Comparison of ENCODE assay signal across 8 cellular contexts in genomic region chr6:99151634-99152344, GRCh38.
DNase-seq lines count a peak whose midpoint lies in the region; ATAC-seq and TF ChIP-seq lines count a peak whose summit lies in the region.

No MANE protein-coding gene starts in this region.

- DNase-seq in NCI-H1694 (lab: John Stamatoyannopoulos, UW) (peak; percentile 1), NCI-H1694 treated with DMSO at 0.1 percent for 48 hours (lab: John Stamatoyannopoulos, UW) (no peak), RKO (ENCODE audit: low spot score) (peak; percentile 53), chondrocyte (ENCODE audit: low spot score) (no peak), neural progenitor cell (ENCODE audit: low spot score) (peak; percentile 73), sciatic nerve (ENCODE audit: low spot score) (no peak)

- H3F3A ChIP-seq in neural progenitor cell (ENCODE audit: low read depth) = no peaks in the 10 kb centered on the region

- TF ChIP-seq CTCF in chondrocyte (IDR thresholded peaks at IDR 0.05) = peak; percentile 80
- peak; percentile 88 for TF ChIP-seq CTCF in neural progenitor cell (IDR thresholded peaks at IDR 0.05)

- H3K4me1 Mint-ChIP-seq in chondrocyte (ENCODE audit: low read depth) = no peaks in the 10 kb centered on the region
- H3K4me1 Mint-ChIP-seq in neural progenitor cell = peaks cover 13% of the 10 kb centered on the region

- intact Hi-C loops in sciatic nerve (cut with DNase I) = no loop called here

- no peak overlapping the region for H3K4me3 ChIP-seq in neural progenitor cell

- no peaks in the 10 kb centered on the region for H3K9me3 Mint-ChIP-seq in chondrocyte (ENCODE audit: low read depth)
- no peaks in the 10 kb centered on the region for H3K9me3 Mint-ChIP-seq in neural progenitor cell

- H3K4me1 ChIP-seq in neural progenitor cell = peaks cover 19% of the 10 kb centered on the region

- H3K27me3 ChIP-seq in neural progenitor cell = no peaks in the 10 kb centered on the region

- peak; percentile 96 for ATAC-seq in GM19438 (IDR thresholded peaks at IDR 0.05; ENCODE audit: low read depth, unreplicated experiment)
- ATAC-seq in HG03342 (IDR thresholded peaks at IDR 0.05; ENCODE audit: unreplicated experiment) = peak; percentile 99
- ATAC-seq in sciatic nerve = no peak

- H3K27ac ChIP-seq in neural progenitor cell = no peak overlapping the region

- H3K79me2 ChIP-seq in neural progenitor cell (ENCODE audit: low read depth) = no peaks in the 10 kb centered on the region

- no peaks in the 10 kb centered on the region for H3K36me3 ChIP-seq in neural progenitor cell

- H4K20me1 ChIP-seq in neural progenitor cell (ENCODE audit: low read depth) = no peaks in the 10 kb centered on the region

- H3K4me2 ChIP-seq in neural progenitor cell = no peak overlapping the region

- H2AFZ ChIP-seq in neural progenitor cell (replicated peaks) = no peak overlapping the region

- H3K27me3 Mint-ChIP-seq in chondrocyte (ENCODE audit: low read depth) = peaks cover 7% of the 10 kb centered on the region
- peaks cover 5% of the 10 kb centered on the region for H3K27me3 Mint-ChIP-seq in neural progenitor cell (ENCODE audit: insufficient read depth, low read depth)

- H3K9ac ChIP-seq in neural progenitor cell = no peak overlapping the region

- H3K27ac Mint-ChIP-seq in chondrocyte (ENCODE audit: unreplicated experiment) = no peak overlapping the region
- H3K27ac Mint-ChIP-seq in neural progenitor cell = no peak overlapping the region

- H3K36me3 Mint-ChIP-seq in chondrocyte (ENCODE audit: low read depth) = no peaks in the 10 kb centered on the region
- H3K36me3 Mint-ChIP-seq in neural progenitor cell = no peaks in the 10 kb centered on the region

- H3K9me3 ChIP-seq in neural progenitor cell (ENCODE audit: low read depth) = no peaks in the 10 kb centered on the region

- H3K4me3 Mint-ChIP-seq in chondrocyte (ENCODE audit: unreplicated experiment) (no peak overlapping the region), neural progenitor cell (no peak overlapping the region)

Comparison
In these comparisons a context has a peak if more than half of its experiments do, and no peak if none do; other contexts are left out.
1. DNase-seq: peak in NCI-H1694 (single experiment), RKO (single experiment) and neural progenitor cell (single experiment); none in NCI-H1694 treated with DMSO at 0.1 percent for 48 hours (single experiment), chondrocyte (single experiment) and sciatic nerve (single experiment).